1 cellular context compared by ENCODE assay signal in the genomic region with DNA sequence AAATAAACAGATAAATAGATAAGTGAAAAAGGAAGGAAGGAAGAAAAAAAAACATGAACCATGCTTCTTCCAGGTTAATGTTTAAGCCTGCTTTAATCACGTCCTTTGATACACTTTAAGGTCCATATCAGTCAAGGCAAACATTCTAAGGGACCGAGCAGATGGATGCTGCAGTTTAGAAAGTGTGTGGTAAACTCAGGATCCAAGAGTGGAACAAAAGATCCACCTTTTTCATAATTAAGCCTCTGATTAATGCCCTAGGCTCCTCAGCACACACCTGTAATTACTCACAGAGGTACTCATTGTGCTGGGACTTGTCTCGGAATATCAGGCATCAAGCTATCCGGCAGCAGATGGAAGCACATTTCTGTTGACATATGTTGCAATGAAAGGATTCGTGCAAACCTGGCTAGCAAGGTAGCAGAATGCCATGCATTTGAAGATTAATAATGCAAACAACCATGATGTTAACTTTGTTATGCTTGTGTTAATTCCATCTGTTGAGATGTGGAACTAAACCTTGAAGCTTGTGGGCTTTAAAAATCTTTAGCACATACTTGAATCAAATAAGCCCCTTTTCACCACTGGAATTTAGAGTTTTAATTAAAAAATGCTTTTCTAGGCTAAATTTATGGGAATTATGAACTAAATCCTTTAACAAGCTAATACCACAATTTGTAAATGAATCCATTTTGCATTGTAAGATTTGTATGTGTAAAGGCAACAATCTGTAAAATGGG.
A peak's percentile ranks its signal among the peaks of the same experiment; 100 is the strongest.
TF ChIP-seq lines count a peak whose summit lies in the region.

No MANE protein-coding gene starts in this region.

TF ChIP-seq in HepG2, 621 proteins besides CTCF, POLR2A, EP300 and RAD21 (continued from another document and continues in another):
- TF ChIP-seq, protein P1, sequence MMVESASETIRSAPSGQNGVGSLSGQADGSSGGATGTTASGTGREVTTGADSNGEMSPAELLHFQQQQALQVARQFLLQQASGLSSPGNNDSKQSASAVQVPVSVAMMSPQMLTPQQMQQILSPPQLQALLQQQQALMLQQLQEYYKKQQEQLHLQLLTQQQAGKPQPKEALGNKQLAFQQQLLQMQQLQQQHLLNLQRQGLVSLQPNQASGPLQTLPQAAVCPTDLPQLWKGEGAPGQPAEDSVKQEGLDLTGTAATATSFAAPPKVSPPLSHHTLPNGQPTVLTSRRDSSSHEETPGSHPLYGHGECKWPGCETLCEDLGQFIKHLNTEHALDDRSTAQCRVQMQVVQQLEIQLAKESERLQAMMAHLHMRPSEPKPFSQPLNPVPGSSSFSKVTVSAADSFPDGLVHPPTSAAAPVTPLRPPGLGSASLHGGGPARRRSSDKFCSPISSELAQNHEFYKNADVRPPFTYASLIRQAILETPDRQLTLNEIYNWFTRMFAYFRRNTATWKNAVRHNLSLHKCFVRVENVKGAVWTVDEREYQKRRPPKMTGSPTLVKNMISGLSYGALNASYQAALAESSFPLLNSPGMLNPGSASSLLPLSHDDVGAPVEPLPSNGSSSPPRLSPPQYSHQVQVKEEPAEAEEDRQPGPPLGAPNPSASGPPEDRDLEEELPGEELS (CRISPR knock-in tag; IDR thresholded peaks at IDR 0.05), result peak; percentile 93
- TF ChIP-seq, protein P2, sequence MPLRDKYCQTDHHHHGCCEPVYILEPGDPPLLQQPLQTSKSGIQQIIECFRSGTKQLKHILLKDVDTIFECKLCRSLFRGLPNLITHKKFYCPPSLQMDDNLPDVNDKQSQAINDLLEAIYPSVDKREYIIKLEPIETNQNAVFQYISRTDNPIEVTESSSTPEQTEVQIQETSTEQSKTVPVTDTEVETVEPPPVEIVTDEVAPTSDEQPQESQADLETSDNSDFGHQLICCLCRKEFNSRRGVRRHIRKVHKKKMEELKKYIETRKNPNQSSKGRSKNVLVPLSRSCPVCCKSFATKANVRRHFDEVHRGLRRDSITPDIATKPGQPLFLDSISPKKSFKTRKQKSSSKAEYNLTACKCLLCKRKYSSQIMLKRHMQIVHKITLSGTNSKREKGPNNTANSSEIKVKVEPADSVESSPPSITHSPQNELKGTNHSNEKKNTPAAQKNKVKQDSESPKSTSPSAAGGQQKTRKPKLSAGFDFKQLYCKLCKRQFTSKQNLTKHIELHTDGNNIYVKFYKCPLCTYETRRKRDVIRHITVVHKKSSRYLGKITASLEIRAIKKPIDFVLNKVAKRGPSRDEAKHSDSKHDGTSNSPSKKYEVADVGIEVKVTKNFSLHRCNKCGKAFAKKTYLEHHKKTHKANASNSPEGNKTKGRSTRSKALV (CRISPR knock-in tag; IDR thresholded peaks at IDR 0.05), result no peak
- TF ChIP-seq THAP11 (CRISPR knock-in tag; IDR thresholded peaks at IDR 0.05) (peak; percentile 45; the same call in 1 of the 2 replicates), ZSCAN22 (CRISPR knock-in tag; IDR thresholded peaks at IDR 0.05) (no peak), ZNF501 (CRISPR knock-in tag; IDR thresholded peaks at IDR 0.05) (peak; percentile 51; the same call in 1 of the 2 replicates), NCOR1 (IDR thresholded peaks at IDR 0.05; ENCODE audit: borderline replicate concordance, low read length) (no peak; the same call in 1 of the 2 replicates), NFIC (IDR thresholded peaks at IDR 0.05; ENCODE audit: low read length) (no peak), HNF4A (CRISPR knock-in tag; IDR thresholded peaks at IDR 0.05) (peak; percentile 63), CCAR2 (optimal IDR thresholded peaks at IDR 0.05; ENCODE audit: low read depth, low read length) (no peak), CREB1 (IDR thresholded peaks at IDR 0.05) (no peak), CREB1 (CRISPR knock-in tag; IDR thresholded peaks at IDR 0.05) (no peak), RCOR2 (CRISPR knock-in tag; IDR thresholded peaks at IDR 0.05) (peak; percentile 28; the same call in 1 of the 2 replicates), ZNF614 (CRISPR knock-in tag; IDR thresholded peaks at IDR 0.05; ENCODE audit: borderline replicate concordance) (peak; percentile 79), JUNB (CRISPR knock-in tag; IDR thresholded peaks at IDR 0.05; ENCODE audit: borderline replicate concordance) (no peak), MED8 (CRISPR knock-in tag; IDR thresholded peaks at IDR 0.05; ENCODE audit: insufficient replicate concordance) (no peak), HDAC2 (CRISPR knock-in tag; IDR thresholded peaks at IDR 0.05) (peak; percentile 84), ZFP1 (CRISPR knock-in tag; IDR thresholded peaks at IDR 0.05) (no peak), ZNF879 (CRISPR knock-in tag; IDR thresholded peaks at IDR 0.05) (no peak), REL (CRISPR knock-in tag; conservative IDR thresholded peaks at IDR 0.05) (no peak), MLLT10 (CRISPR knock-in tag; IDR thresholded peaks at IDR 0.05) (no peak), ZNF335 (CRISPR knock-in tag; IDR thresholded peaks at IDR 0.05) (no peak), ZNF564 (CRISPR knock-in tag; IDR thresholded peaks at IDR 0.05) (no peak), SRSF9 (IDR thresholded peaks at IDR 0.05; ENCODE audit: borderline replicate concordance, insufficient read depth, low read depth, low read length, poor library complexity, severe bottlenecking) (no peak), SIX1 (CRISPR knock-in tag; IDR thresholded peaks at IDR 0.05; ENCODE audit: borderline replicate concordance) (peak; percentile 13; the same call in 1 of the 2 replicates), ZFP41 (CRISPR knock-in tag; IDR thresholded peaks at IDR 0.05; ENCODE audit: borderline replicate concordance) (no peak), MXD4 (CRISPR knock-in tag; IDR thresholded peaks at IDR 0.05) (no peak), ZNF761 (CRISPR knock-in tag; conservative IDR thresholded peaks at IDR 0.05) (no peak)
- TF ChIP-seq, protein P3, sequence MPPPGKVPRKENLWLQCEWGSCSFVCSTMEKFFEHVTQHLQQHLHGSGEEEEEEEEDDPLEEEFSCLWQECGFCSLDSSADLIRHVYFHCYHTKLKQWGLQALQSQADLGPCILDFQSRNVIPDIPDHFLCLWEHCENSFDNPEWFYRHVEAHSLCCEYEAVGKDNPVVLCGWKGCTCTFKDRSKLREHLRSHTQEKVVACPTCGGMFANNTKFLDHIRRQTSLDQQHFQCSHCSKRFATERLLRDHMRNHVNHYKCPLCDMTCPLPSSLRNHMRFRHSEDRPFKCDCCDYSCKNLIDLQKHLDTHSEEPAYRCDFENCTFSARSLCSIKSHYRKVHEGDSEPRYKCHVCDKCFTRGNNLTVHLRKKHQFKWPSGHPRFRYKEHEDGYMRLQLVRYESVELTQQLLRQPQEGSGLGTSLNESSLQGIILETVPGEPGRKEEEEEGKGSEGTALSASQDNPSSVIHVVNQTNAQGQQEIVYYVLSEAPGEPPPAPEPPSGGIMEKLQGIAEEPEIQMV (CRISPR knock-in tag; IDR thresholded peaks at IDR 0.05; ENCODE audit: low read depth), result no peak
- TF ChIP-seq, protein P4, sequence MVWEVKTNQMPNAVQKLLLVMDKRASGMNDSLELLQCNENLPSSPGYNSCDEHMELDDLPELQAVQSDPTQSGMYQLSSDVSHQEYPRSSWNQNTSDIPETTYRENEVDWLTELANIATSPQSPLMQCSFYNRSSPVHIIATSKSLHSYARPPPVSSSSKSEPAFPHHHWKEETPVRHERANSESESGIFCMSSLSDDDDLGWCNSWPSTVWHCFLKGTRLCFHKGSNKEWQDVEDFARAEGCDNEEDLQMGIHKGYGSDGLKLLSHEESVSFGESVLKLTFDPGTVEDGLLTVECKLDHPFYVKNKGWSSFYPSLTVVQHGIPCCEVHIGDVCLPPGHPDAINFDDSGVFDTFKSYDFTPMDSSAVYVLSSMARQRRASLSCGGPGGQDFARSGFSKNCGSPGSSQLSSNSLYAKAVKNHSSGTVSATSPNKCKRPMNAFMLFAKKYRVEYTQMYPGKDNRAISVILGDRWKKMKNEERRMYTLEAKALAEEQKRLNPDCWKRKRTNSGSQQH (CRISPR knock-in tag; IDR thresholded peaks at IDR 0.05; ENCODE audit: low read depth), result no peak
- TF ChIP-seq, protein P5, sequence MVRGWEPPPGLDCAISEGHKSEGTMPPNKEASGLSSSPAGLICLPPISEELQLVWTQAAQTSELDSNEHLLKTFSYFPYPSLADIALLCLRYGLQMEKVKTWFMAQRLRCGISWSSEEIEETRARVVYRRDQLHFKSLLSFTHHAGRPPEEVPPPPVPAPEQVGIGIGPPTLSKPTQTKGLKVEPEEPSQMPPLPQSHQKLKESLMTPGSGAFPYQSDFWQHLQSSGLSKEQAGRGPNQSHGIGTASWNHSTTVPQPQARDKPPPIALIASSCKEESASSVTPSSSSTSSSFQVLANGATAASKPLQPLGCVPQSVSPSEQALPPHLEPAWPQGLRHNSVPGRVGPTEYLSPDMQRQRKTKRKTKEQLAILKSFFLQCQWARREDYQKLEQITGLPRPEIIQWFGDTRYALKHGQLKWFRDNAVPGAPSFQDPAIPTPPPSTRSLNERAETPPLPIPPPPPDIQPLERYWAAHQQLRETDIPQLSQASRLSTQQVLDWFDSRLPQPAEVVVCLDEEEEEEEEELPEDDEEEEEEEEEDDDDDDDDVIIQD (CRISPR knock-in tag; IDR thresholded peaks at IDR 0.05; ENCODE audit: low read depth), result peak; percentile 47; the same call in 1 of the 2 replicates
- TF ChIP-seq, protein P6, sequence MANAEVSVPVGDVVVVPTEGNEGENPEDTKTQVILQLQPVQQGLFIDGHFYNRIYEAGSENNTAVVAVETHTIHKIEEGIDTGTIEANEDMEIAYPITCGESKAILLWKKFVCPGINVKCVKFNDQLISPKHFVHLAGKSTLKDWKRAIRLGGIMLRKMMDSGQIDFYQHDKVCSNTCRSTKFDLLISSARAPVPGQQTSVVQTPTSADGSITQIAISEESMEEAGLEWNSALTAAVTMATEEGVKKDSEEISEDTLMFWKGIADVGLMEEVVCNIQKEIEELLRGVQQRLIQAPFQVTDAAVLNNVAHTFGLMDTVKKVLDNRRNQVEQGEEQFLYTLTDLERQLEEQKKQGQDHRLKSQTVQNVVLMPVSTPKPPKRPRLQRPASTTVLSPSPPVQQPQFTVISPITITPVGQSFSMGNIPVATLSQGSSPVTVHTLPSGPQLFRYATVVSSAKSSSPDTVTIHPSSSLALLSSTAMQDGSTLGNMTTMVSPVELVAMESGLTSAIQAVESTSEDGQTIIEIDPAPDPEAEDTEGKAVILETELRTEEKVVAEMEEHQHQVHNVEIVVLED (CRISPR knock-in tag; IDR thresholded peaks at IDR 0.05; ENCODE audit: borderline replicate concordance), result peak; percentile 31; the same call in 1 of the 2 replicates
- TF ChIP-seq, protein P7, sequence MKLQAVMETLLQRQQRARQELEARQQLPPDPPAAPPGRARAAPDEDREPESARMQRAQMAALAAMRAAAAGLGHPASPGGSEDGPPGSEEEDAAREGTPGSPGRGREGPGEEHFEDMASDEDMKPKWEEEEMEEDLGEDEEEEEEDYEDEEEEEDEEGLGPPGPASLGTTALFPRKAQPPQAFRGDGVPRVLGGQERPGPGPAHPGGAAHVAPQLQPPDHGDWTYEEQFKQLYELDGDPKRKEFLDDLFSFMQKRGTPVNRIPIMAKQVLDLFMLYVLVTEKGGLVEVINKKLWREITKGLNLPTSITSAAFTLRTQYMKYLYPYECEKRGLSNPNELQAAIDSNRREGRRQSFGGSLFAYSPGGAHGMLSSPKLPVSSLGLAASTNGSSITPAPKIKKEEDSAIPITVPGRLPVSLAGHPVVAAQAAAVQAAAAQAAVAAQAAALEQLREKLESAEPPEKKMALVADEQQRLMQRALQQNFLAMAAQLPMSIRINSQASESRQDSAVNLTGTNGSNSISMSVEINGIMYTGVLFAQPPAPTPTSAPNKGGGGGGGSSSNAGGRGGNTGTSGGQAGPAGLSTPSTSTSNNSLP (IDR thresholded peaks at IDR 0.05; ENCODE audit: low read depth, low read length), result peak; percentile 81; the same call in 1 of the 2 replicates
- TF ChIP-seq, protein P8, sequence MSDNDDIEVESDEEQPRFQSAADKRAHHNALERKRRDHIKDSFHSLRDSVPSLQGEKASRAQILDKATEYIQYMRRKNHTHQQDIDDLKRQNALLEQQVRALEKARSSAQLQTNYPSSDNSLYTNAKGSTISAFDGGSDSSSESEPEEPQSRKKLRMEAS (IDR thresholded peaks at IDR 0.05), result peak; percentile 35; the same call in 1 of the 2 replicates
- TF ChIP-seq, protein P9, sequence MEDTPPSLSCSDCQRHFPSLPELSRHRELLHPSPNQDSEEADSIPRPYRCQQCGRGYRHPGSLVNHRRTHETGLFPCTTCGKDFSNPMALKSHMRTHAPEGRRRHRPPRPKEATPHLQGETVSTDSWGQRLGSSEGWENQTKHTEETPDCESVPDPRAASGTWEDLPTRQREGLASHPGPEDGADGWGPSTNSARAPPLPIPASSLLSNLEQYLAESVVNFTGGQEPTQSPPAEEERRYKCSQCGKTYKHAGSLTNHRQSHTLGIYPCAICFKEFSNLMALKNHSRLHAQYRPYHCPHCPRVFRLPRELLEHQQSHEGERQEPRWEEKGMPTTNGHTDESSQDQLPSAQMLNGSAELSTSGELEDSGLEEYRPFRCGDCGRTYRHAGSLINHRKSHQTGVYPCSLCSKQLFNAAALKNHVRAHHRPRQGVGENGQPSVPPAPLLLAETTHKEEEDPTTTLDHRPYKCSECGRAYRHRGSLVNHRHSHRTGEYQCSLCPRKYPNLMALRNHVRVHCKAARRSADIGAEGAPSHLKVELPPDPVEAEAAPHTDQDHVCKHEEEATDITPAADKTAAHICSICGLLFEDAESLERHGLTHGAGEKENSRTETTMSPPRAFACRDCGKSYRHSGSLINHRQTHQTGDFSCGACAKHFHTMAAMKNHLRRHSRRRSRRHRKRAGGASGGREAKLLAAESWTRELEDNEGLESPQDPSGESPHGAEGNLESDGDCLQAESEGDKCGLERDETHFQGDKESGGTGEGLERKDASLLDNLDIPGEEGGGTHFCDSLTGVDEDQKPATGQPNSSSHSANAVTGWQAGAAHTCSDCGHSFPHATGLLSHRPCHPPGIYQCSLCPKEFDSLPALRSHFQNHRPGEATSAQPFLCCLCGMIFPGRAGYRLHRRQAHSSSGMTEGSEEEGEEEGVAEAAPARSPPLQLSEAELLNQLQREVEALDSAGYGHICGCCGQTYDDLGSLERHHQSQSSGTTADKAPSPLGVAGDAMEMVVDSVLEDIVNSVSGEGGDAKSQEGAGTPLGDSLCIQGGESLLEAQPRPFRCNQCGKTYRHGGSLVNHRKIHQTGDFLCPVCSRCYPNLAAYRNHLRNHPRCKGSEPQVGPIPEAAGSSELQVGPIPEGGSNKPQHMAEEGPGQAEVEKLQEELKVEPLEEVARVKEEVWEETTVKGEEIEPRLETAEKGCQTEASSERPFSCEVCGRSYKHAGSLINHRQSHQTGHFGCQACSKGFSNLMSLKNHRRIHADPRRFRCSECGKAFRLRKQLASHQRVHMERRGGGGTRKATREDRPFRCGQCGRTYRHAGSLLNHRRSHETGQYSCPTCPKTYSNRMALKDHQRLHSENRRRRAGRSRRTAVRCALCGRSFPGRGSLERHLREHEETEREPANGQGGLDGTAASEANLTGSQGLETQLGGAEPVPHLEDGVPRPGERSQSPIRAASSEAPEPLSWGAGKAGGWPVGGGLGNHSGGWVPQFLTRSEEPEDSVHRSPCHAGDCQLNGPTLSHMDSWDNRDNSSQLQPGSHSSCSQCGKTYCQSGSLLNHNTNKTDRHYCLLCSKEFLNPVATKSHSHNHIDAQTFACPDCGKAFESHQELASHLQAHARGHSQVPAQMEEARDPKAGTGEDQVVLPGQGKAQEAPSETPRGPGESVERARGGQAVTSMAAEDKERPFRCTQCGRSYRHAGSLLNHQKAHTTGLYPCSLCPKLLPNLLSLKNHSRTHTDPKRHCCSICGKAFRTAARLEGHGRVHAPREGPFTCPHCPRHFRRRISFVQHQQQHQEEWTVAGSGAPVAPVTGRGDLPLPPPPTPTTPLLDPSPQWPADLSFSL (CRISPR knock-in tag; IDR thresholded peaks at IDR 0.05), result no peak
